6 cellular contexts compared by ENCODE assay signal in genomic region chr3:73147479-73147878, GRCh38.
A peak's percentile ranks its signal among the peaks of the same experiment; 100 is the strongest.
DNase-seq lines count a peak whose midpoint lies in the region; ATAC-seq, FAIRE-seq and TF ChIP-seq lines count a peak whose summit lies in the region.
"Not testable (repeated sequence)": the region's sequence is repeated elsewhere in the genome, so short reads cannot be mapped to it uniquely, and the experiment has no call there.

No MANE protein-coding gene starts in this region.

- H3K27ac ChIP-seq in adrenal gland = peak overlapping the region in 1 of 5 donors; percentile 58
- H3K27ac ChIP-seq in lung (ENCODE audit: low read depth in 1 of 2, low read length in 1 of 2) = not testable (repeated sequence)
- H3K27ac ChIP-seq in pancreas = peak overlapping the region in 2 of 4 donors; percentile 58 to 62

- ATAC-seq in Right ventricle myocardium superior (ENCODE audit: poor library complexity) (peak; percentile 28), left ventricle myocardium superior (peak; percentile 26), pancreas (peak in 3 of 4 donors; percentile 47 to 68 (median 64))
- not testable (repeated sequence) for ATAC-seq in lung (ENCODE audit: insufficient read depth, low FRiP score)

- BruUV-seq in Caco-2 (replicated peaks; lab: Mats Ljungman, UMichigan) = not testable (repeated sequence)

- intact Hi-C loops in Caco-2 (cut with micrococcal nuclease; ENCODE audit: unreplicated experiment) = loop anchor here (5.0 kb wide), 2 partner anchors 285 to 425 kb away; no protein-coding TSS in a partner anchor
- intact Hi-C loops in adrenal gland (cut with DNase I); Right ventricle myocardium superior (cut with DNase I); left ventricle myocardium superior (cut with micrococcal nuclease); pancreas (cut with DNase I): not testable (repeated sequence)

- peaks cover 19% of the 10 kb centered on the region for H3K4me1 Mint-ChIP-seq in Caco-2 (ENCODE audit: low read depth, unreplicated experiment)

- CTCF ChIA-PET in Caco-2 (lab: Charles Lee) = not testable (repeated sequence)

- FAIRE-seq in pancreas (lab: Jason Lieb, UNC) = not testable (repeated sequence)

- H3K27me3 ChIP-seq in Caco-2 (replicated peaks; ENCODE audit: control insufficient read depth, insufficient read depth, low read length); adrenal gland; lung (ENCODE audit: control insufficient read depth, insufficient read depth); pancreas: not testable (repeated sequence)

- WGBS in adrenal gland, 4 donors = 21 to 35% (median 32%) methylated on average over 9 of the region's 9 CpGs
- WGBS in lung, 2 donors = 55 to 73% methylated on average over 9 of the region's 9 CpGs
- 21 to 28% methylated on average over 9 of the region's 9 CpGs for WGBS in pancreas, 2 donors

- not testable (repeated sequence) for H3K9me3 Mint-ChIP-seq in Caco-2 (ENCODE audit: unreplicated experiment)

- H3K4me1 ChIP-seq in Caco-2 (peaks cover 31% of the 10 kb centered on the region), adrenal gland (replicated peaks in 1 of 2) (peaks cover 0 to 21% of the 10 kb centered on the region in 2 donors), pancreas (peaks cover 0 to 21% (median 21%) of the 10 kb centered on the region in 3 donors)
- not testable (repeated sequence) for H3K4me1 ChIP-seq in lung (ENCODE audit: control insufficient read depth in 2 of 2, insufficient read depth in 2 of 2, low read length in 2 of 2)

- H3K36me3 ChIP-seq in Caco-2 (ENCODE audit: control insufficient read depth, insufficient read depth, low read length); adrenal gland (replicated peaks in 1 of 2); lung (ENCODE audit: control insufficient read depth in 2 of 2, insufficient read depth in 2 of 2, low read length in 2 of 2); pancreas: not testable (repeated sequence)

- TF ChIP-seq POLR2A in adrenal gland (IDR thresholded peaks at IDR 0.05) = not testable (repeated sequence)

- POLR2A ChIA-PET in Caco-2 (lab: Charles Lee) = not testable (repeated sequence)

- not testable (repeated sequence) for H3K4me3 ChIP-seq in Caco-2 (ENCODE audit: low read depth, low read length); adrenal gland; lung; pancreas

- H3K4me3 Mint-ChIP-seq in Caco-2 (ENCODE audit: unreplicated experiment) = not testable (repeated sequence)

- H3K27ac Mint-ChIP-seq in Caco-2 (ENCODE audit: unreplicated experiment) = peak overlapping the region; percentile 63

- not testable (repeated sequence) for TF ChIP-seq CTCF in Caco-2 (IDR thresholded peaks at IDR 0.05; ENCODE audit: insufficient read depth in 1 of 2, low read depth in 1 of 2, low read length in 1 of 2, severe bottlenecking in 1 of 2, unreplicated experiment in 1 of 2); adrenal gland (IDR thresholded peaks at IDR 0.05); lung (IDR thresholded peaks at IDR 0.05; ENCODE audit: control extremely low read depth, extremely low read depth); pancreas (IDR thresholded peaks at IDR 0.05)

- H3K27me3 Mint-ChIP-seq in Caco-2 (ENCODE audit: insufficient read depth, unreplicated experiment) = not testable (repeated sequence)

- not testable (repeated sequence) for H3K9me3 ChIP-seq in Caco-2; adrenal gland (replicated peaks in 1 of 3); lung (ENCODE audit: control insufficient read depth in 2 of 2, insufficient read depth in 1 of 2, low read length in 1 of 2); pancreas

- peak; percentile 66 to 68 for DNase-seq in Caco-2
- DNase-seq in adrenal gland = peak in 4 of 7 donors; percentile 24 to 68 (median 26)
- not testable (repeated sequence) for DNase-seq in Right ventricle myocardium superior, left ventricle myocardium superior
- peak; percentile 18 for DNase-seq in lung (ENCODE audit: low spot score)
- DNase-seq in pancreas = peak in 2 of 6 donors; percentile 10 to 51

- not testable (repeated sequence) for H3K36me3 Mint-ChIP-seq in Caco-2 (ENCODE audit: insufficient read depth, unreplicated experiment)
